27 cellular contexts compared by ENCODE assay signal in genomic region chr2:9617296-9617695, GRCh38. TPM values are rescaled to one million over a fixed set of nuclear protein-coding genes. Genes with fewer than 3 reads are reported as not detected.
A peak's percentile ranks its signal among the peaks of the same experiment; 100 is the strongest.
DNase-seq lines count a peak whose midpoint lies in the region; TF ChIP-seq lines count a peak whose summit lies in the region.
"Had no signal": no experiment of that assay in that cellular context is flagged by ENCODE, and none has a peak within 500 bp of the region (broad histone marks: within the 10 kb centered on the region; RNA-seq: fewer than 3 reads in every experiment).

No MANE protein-coding gene starts in this region.

- no peaks in the 10 kb centered on the region for H3K27me3 Mint-ChIP-seq in activated naive CD4-positive, alpha-beta T cell treated with anti-CD3 and anti-CD28 coated beads, Interleukin-2, amount 10 ng/mL, durations not matched to agents 7 days and 5 days
- no peaks in the 10 kb centered on the region for H3K27me3 Mint-ChIP-seq in activated naive CD8-positive, alpha-beta T cell treated with anti-CD3 and anti-CD28 coated beads for 36 hours

- DNase-seq in activated naive CD4-positive, alpha-beta T cell treated with anti-CD3 and anti-CD28 coated beads, Interleukin-2, amount 10 ng/mL, durations not matched to agents 7 days and 5 days: no peak
- DNase-seq in activated naive CD4-positive, alpha-beta T cell treated with Interleukin-2 at 50 U/mL for 16 hours: no peak
- no peak for DNase-seq in activated naive CD8-positive, alpha-beta T cell treated with anti-CD3 and anti-CD28 coated beads for 36 hours
- no peak for DNase-seq in trophoblast cell
- DNase-seq in LoVo (ENCODE audit: low spot score): no peak
- no peak for DNase-seq in DMS153 (lab: John Stamatoyannopoulos, UW)
- DNase-seq in NCI-H2227 (lab: John Stamatoyannopoulos, UW; ENCODE audit: unreplicated experiment): no peak
- DNase-seq: ACHN; activated CD4-positive, alpha-beta T cell treated with anti-CD3 and anti-CD28 coated beads for 1 hour; BE2C; Calu3; DMS79 treated with DMSO at 0.1 percent for 48 hours; GF-D8; kidney glomerular epithelial cell; NCI-H1048; NCI-H1694; NCI-H446 treated with DMSO at 0.1 percent for 48 hours; NCI-H774; nucleus accumbens; SIG-M5; stimulated activated CD4-positive, alpha-beta T cell treated with anti-CD3 and anti-CD28 coated beads, Interleukin-12 subunit alpha, Interleukin-12 subunit beta, amount 100 ng/mL, for 4 hours; stimulated activated CD4-positive, alpha-beta T cell treated with anti-CD3 and anti-CD28 coated beads, Interleukin-2, amount 100 ng/mL, for 48 hours had no signal

- peaks cover 100% of the 10 kb centered on the region for H3K79me2 ChIP-seq in Loucy (ENCODE audit: insufficient read depth, low read length)
- peaks cover 2% of the 10 kb centered on the region for H3K79me2 ChIP-seq in trophoblast cell (ENCODE audit: control insufficient read depth, insufficient read depth, low read length, poor library complexity)

- H3K36me3 ChIP-seq in Loucy (ENCODE audit: insufficient read depth, low read length) (peaks cover 52% of the 10 kb centered on the region; the same call in 1 of the 2 replicates), trophoblast cell (ENCODE audit: control insufficient read depth in 1 of 2, insufficient read depth in 2 of 2, low read length in 2 of 2) (peaks cover 4 to 5% of the 10 kb centered on the region in 2 experiments)
- H3K36me3 ChIP-seq: prostate gland had no signal

- H4K12ac ChIP-seq in trophoblast cell (ENCODE audit: low read depth, low read length): no peak overlapping the region

- no peaks in the 10 kb centered on the region for H3K27me3 ChIP-seq in Loucy (ENCODE audit: insufficient read depth, low read length, poor library complexity, severe bottlenecking)
- H3K27me3 ChIP-seq in trophoblast cell (ENCODE audit: insufficient read depth, low read length): no peaks in the 10 kb centered on the region
- H3K27me3 ChIP-seq: BE2C, tibial nerve had no signal

- H3K9me3 Mint-ChIP-seq in activated naive CD4-positive, alpha-beta T cell treated with anti-CD3 and anti-CD28 coated beads, Interleukin-2, amount 10 ng/mL, durations not matched to agents 7 days and 5 days: no peaks in the 10 kb centered on the region
- peaks cover 4% of the 10 kb centered on the region for H3K9me3 Mint-ChIP-seq in activated naive CD8-positive, alpha-beta T cell treated with anti-CD3 and anti-CD28 coated beads for 36 hours

- no peak for TF ChIP-seq CTCF in Loucy (conservative IDR thresholded peaks at IDR 0.05; ENCODE audit: low read length)

- no peak overlapping the region for H4K8ac ChIP-seq in trophoblast cell (ENCODE audit: low read depth, low read length)

- H3K9me3 ChIP-seq in Loucy (ENCODE audit: insufficient read depth, low read depth, low read length) (no peaks in the 10 kb centered on the region), trophoblast cell (ENCODE audit: insufficient read depth, low read depth, low read length) (no peaks in the 10 kb centered on the region)
- H3K9me3 ChIP-seq: BE2C, HAP-1, prostate gland, tibial nerve had no signal

- peak overlapping the region; percentile 43 for H3K4ac ChIP-seq in trophoblast cell (ENCODE audit: low read depth, low read length)

- WGBS in trophoblast cell (ENCODE audit: extremely low coverage, insufficient coverage, insufficient read length): no CpG with 5 or more reads among the region's 5 CpGs

- peak overlapping the region; percentile 6 for H3K27ac Mint-ChIP-seq in activated naive CD4-positive, alpha-beta T cell treated with anti-CD3 and anti-CD28 coated beads, Interleukin-2, amount 10 ng/mL, durations not matched to agents 7 days and 5 days
- H3K27ac Mint-ChIP-seq in activated naive CD8-positive, alpha-beta T cell treated with anti-CD3 and anti-CD28 coated beads for 36 hours: peak overlapping the region; percentile 67

- no peaks in the 10 kb centered on the region for H3K79me1 ChIP-seq in trophoblast cell (ENCODE audit: low read length)

- H3K4me3 Mint-ChIP-seq in activated naive CD4-positive, alpha-beta T cell treated with anti-CD3 and anti-CD28 coated beads, Interleukin-2, amount 10 ng/mL, durations not matched to agents 7 days and 5 days: no peak overlapping the region
- no peak overlapping the region for H3K4me3 Mint-ChIP-seq in activated naive CD8-positive, alpha-beta T cell treated with anti-CD3 and anti-CD28 coated beads for 36 hours
- H3K4me3 Mint-ChIP-seq: mesothelial cell of epicardium had no signal

- CTCF ChIA-PET in activated naive CD4-positive, alpha-beta T cell treated with anti-CD3 and anti-CD28 coated beads, Interleukin-2, amount 10 ng/mL, durations not matched to agents 7 days and 5 days (lab: Charles Lee): interaction anchor here (0.6 to 3.0 kb wide), 5 partner anchors 9 to 154 kb away, joined by 3 to 10 read pairs (median 3); no protein-coding TSS in a partner anchor

- H3K23ac ChIP-seq in trophoblast cell (ENCODE audit: low read length): no peak overlapping the region

- H3K4me2 ChIP-seq in Loucy (ENCODE audit: low read depth, low read length, poor library complexity, severe bottlenecking): peak overlapping the region; percentile 69
- H3K4me2 ChIP-seq in trophoblast cell (ENCODE audit: low read length): no peak overlapping the region

- H3F3A ChIP-seq in Loucy (ENCODE audit: low read depth): 0 out of 2 replicates have a peak, but pooled peaks cover 3% of the 10 kb centered on the region

- H3K36me3 Mint-ChIP-seq in activated naive CD4-positive, alpha-beta T cell treated with anti-CD3 and anti-CD28 coated beads, Interleukin-2, amount 10 ng/mL, durations not matched to agents 7 days and 5 days: peaks cover 60% of the 10 kb centered on the region
- H3K36me3 Mint-ChIP-seq in activated naive CD8-positive, alpha-beta T cell treated with anti-CD3 and anti-CD28 coated beads for 36 hours: peaks cover 72% of the 10 kb centered on the region

- H3K4me1 ChIP-seq in Loucy (ENCODE audit: insufficient read depth, low read length, poor library complexity, severe bottlenecking) (peaks cover 42% of the 10 kb centered on the region), trophoblast cell (ENCODE audit: control insufficient read depth in 1 of 2, insufficient read depth in 2 of 2, low read length in 2 of 2) (no peaks in the 10 kb centered on the region)

- H3K4me1 Mint-ChIP-seq in activated naive CD4-positive, alpha-beta T cell treated with anti-CD3 and anti-CD28 coated beads, Interleukin-2, amount 10 ng/mL, durations not matched to agents 7 days and 5 days: peaks cover 85% of the 10 kb centered on the region
- H3K4me1 Mint-ChIP-seq in activated naive CD8-positive, alpha-beta T cell treated with anti-CD3 and anti-CD28 coated beads for 36 hours: peaks cover 80% of the 10 kb centered on the region

- H3K18ac ChIP-seq in trophoblast cell (ENCODE audit: low read length): no peak overlapping the region

- no peak overlapping the region for H2AFZ ChIP-seq in Loucy (ENCODE audit: low read length)
- H2AFZ ChIP-seq in trophoblast cell (ENCODE audit: insufficient read depth, low read length, poor library complexity): no peak overlapping the region

- no peak overlapping the region for H2BK5ac ChIP-seq in trophoblast cell (ENCODE audit: low read depth, low read length, poor library complexity)

- H3K9me2 ChIP-seq in Loucy (replicated peaks; ENCODE audit: low read depth, low read length): no peaks in the 10 kb centered on the region

- H3K14ac ChIP-seq in trophoblast cell (ENCODE audit: low read length): no peak overlapping the region

- H4K91ac ChIP-seq in trophoblast cell (ENCODE audit: low read depth, low read length): no peak overlapping the region

- H3K9ac ChIP-seq in Loucy (ENCODE audit: low read depth, low read length, poor library complexity, severe bottlenecking) (no peak overlapping the region), trophoblast cell (ENCODE audit: low read length) (no peak overlapping the region)

- no peak overlapping the region for H2AK5ac ChIP-seq in trophoblast cell (ENCODE audit: low read length)

- H2BK12ac ChIP-seq in trophoblast cell (ENCODE audit: low read length): no peak overlapping the region

- peaks cover 99% of the 10 kb centered on the region for H4K20me1 ChIP-seq in Loucy (ENCODE audit: insufficient read depth, low read length, poor library complexity, severe bottlenecking)

- no peak overlapping the region for H3K27ac ChIP-seq in trophoblast cell (ENCODE audit: low read depth, low read length)
- H3K27ac ChIP-seq: prostate gland, tibial nerve had no signal

- no peak overlapping the region for H2BK120ac ChIP-seq in trophoblast cell (ENCODE audit: insufficient read depth, low read length, poor library complexity)

- no peak overlapping the region for H3K4me3 ChIP-seq in Loucy (ENCODE audit: low read length, poor library complexity, severe bottlenecking)
- no peak overlapping the region for H3K4me3 ChIP-seq in trophoblast cell (ENCODE audit: low read depth, low read length)
- H3K4me3 ChIP-seq: HAP-1, prostate gland, tibial nerve had no signal

RNA-seq across cellular contexts. Expression of gene YWHAQ, which starts 13.5 kb away (rescaled TPM):
- total RNA-seq in activated naive CD8-positive, alpha-beta T cell treated with anti-CD3 and anti-CD28 coated beads for 36 hours: 100 to 1,000 TPM; 314 to 317 TPM
- polyA plus RNA-seq in trophoblast cell (2013): 327 and 332 TPM in 2 replicates
